Comparison of ENCODE assay signal across 7 cellular contexts in the genomic region with DNA sequence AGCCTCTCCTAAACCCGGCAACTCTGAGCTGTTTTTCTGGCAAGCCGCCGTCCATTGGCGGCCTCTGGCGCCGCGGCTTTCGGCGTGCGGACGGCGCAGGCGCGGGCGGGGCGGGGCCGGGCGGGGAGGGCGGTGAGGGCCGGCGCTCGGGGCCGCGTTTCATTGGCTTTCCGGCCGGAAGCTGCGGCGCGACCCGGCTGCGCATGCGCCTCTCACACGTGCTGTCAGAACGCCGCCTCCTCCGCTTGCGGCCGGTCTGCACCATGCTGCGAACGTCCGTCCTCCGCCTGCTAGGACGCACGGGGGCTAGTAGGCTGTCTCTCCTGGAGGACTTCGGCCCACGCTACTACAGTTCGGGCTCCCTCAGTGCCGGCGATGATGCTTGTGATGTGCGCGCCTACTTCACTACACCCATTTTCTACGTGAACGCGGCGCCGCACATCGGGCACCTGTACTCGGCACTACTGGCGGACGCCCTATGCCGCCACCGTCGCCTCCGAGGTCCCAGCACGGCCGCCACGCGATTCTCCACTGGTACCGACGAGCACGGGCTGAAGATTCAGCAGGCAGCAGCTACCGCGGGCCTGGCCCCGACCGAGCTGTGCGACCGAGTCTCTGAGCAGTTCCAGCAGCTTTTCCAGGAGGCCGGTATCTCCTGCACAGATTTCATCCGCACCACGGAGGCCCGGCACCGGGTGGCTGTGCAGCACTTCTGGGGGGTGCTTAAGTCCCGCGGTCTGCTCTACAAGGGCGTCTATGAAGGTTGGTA.
DNase-seq lines count a peak whose midpoint lies in the region; ATAC-seq and TF ChIP-seq lines count a peak whose summit lies in the region.

TSS of gene MARS2 (plus strand) at position 227 of the 769 bp plus-strand sequence. CDS start at position 264, 37 bp downstream.

- ATAC-seq in GM18508 (IDR thresholded peaks at IDR 0.05; ENCODE audit: insufficient read depth, unreplicated experiment) (peak; percentile 60), HG02973 (IDR thresholded peaks at IDR 0.05; ENCODE audit: unreplicated experiment) (peak; percentile 80)

- in situ Hi-C loops in astrocyte of the cerebellum (cut with HindIII; ENCODE audit: low sequenced_read_pairs): no loop called here

- TF ChIP-seq CTCF in astrocyte of the cerebellum (IDR thresholded peaks at IDR 0.05; ENCODE audit: low read depth, low read length, missing control alignments): no peak

- DNase-seq in NCI-H2029 treated with DMSO at 0.1 percent for 48 hours (lab: John Stamatoyannopoulos, UW): peak; percentile 69
- DNase-seq in T-helper 22 cell (ENCODE audit: low read depth): peak; percentile 87
- DNase-seq in astrocyte of the cerebellum (ENCODE audit: low read depth): peak; percentile 73
- peak; percentile 94 for DNase-seq in hepatic stellate cell (ENCODE audit: low spot score)
- peak; percentile 91 for DNase-seq in retina

- H3K4me3 ChIP-seq in astrocyte of the cerebellum (ENCODE audit: low read depth, low read length): peak within 1 kb of the TSS; percentile 65

Comparison
In these comparisons a context has a peak if more than half of its experiments do, and no peak if none do; other contexts are left out.
1. Peak in every context shown above with its lines: DNase-seq, ATAC-seq and H3K4me3 ChIP-seq.